In genomic region chr3:106399773-106400172, GRCh38 we compare ENCODE assay signal across 24 cellular contexts.
DNase-seq lines count a peak whose midpoint lies in the region; ATAC-seq, FAIRE-seq and TF ChIP-seq lines count a peak whose summit lies in the region.
"Had no signal": no experiment of that assay in that cellular context is flagged by ENCODE, and none has a peak within 500 bp of the region (broad histone marks: within the 10 kb centered on the region; RNA-seq: fewer than 3 reads in every experiment).

No MANE protein-coding gene starts in this region.

- H3K4me1 Mint-ChIP-seq in mesothelial cell of epicardium, result peaks cover 68% of the 10 kb centered on the region

- 52 to 65% methylated on average over 4 of the region's 4 CpGs for WGBS in ectodermal cell, 2 experiments

- no peaks in the 10 kb centered on the region for H3K27me3 Mint-ChIP-seq in mesothelial cell of epicardium (ENCODE audit: low read depth)
- H3K27me3 Mint-ChIP-seq: IgD-negative memory B cell had no signal

- H3K27ac ChIP-seq in ectodermal cell (ENCODE audit: insufficient read depth, low read depth, low read length, poor library complexity, severe bottlenecking) (peak overlapping the region; percentile 56), RWPE1 (no peak overlapping the region)
- H3K27ac ChIP-seq: C4-2B, SK-N-MC had no signal

- H3K9me3 Mint-ChIP-seq in mesothelial cell of epicardium, result peaks cover 4% of the 10 kb centered on the region

- no peak overlapping the region for H3K4me3 ChIP-seq in ectodermal cell (ENCODE audit: insufficient read depth, low read depth, low read length)
- H3K4me3 ChIP-seq: SK-N-MC had no signal

- ATAC-seq in GM18909 (IDR thresholded peaks at IDR 0.05; ENCODE audit: poor library complexity, unreplicated experiment), result no peak

- no peaks in the 10 kb centered on the region for H3K36me3 Mint-ChIP-seq in mesothelial cell of epicardium

- CTCF ChIA-PET in RWPE1 (lab: Yijun Ruan, JAX), result no interaction called here

- no peaks in the 10 kb centered on the region for H3K27me3 ChIP-seq in ectodermal cell (ENCODE audit: control insufficient read depth, insufficient read depth, low read length, poor library complexity, severe bottlenecking)

- FAIRE-seq in GM12892 (lab: Jason Lieb, UNC), result no peak
- FAIRE-seq: D721Med, HTR-8/SVneo, RCC 7860 had no signal

- TF ChIP-seq POLR2A in GM12892 (IDR thresholded peaks at IDR 0.05; ENCODE audit: low read depth, low read length), result no peak

- H3K27ac Mint-ChIP-seq in mesothelial cell of epicardium, result peak overlapping the region; percentile 48
- H3K27ac Mint-ChIP-seq: IgD-negative memory B cell had no signal

- H3K9me3 ChIP-seq in ectodermal cell (ENCODE audit: control insufficient read depth, low read length), result no peaks in the 10 kb centered on the region

- POLR2A ChIA-PET in RWPE1 (lab: Yijun Ruan, JAX; ENCODE audit: low non-redundant PET), result no interaction called here

- TF ChIP-seq CTCF in mesothelial cell of epicardium (IDR thresholded peaks at IDR 0.05; ENCODE audit: unreplicated experiment) (no peak), RWPE1 (conservative IDR thresholded peaks at IDR 0.05; ENCODE audit: low read depth) (no peak)

- no peak overlapping the region for H3K4me3 Mint-ChIP-seq in mesothelial cell of epicardium
- H3K4me3 Mint-ChIP-seq: IgD-negative memory B cell had no signal

- H3K36me3 ChIP-seq in ectodermal cell (ENCODE audit: control insufficient read depth, insufficient read depth, low read length), result no peaks in the 10 kb centered on the region

- DNase-seq in NCI-H82 treated with DMSO at 0.1 percent for 48 hours (lab: John Stamatoyannopoulos, UW; ENCODE audit: unreplicated experiment) (peak; percentile 30), mesothelial cell of epicardium (ENCODE audit: low spot score in 2 of 2, unreplicated experiment in 2 of 2) (no peak), retina (peak; percentile 79), DMS 273 treated with DMSO at 0.1 percent for 48 hours (lab: John Stamatoyannopoulos, UW) (no peak), RWPE1 (ENCODE audit: low spot score) (no peak), GM12892 (ENCODE audit: insufficient read length) (no peak)
- DNase-seq: AML-193; DMS79; Karpas-422; NCI-H1048; NCI-H1436; NCI-H1930; NCI-H2171; NCI-H526 treated with DMSO at 0.1 percent for 48 hours; NK-92 treated with Interleukin-12 subunit alpha and Interleukin-12 subunit beta, amount 100 ng/mL, for 24 hours; Right ventricle myocardium superior had no signal

- peaks cover 23% of the 10 kb centered on the region for H3K4me1 ChIP-seq in ectodermal cell (ENCODE audit: control insufficient read depth, insufficient read depth, low read length)

Comparison
In these comparisons a context has a peak if more than half of its experiments do, and no peak if none do; other contexts are left out.
1. DNase-seq: peak in NCI-H82 treated with DMSO at 0.1 percent for 48 hours (single experiment) and retina (single experiment); none in mesothelial cell of epicardium (0 of 2), DMS 273 treated with DMSO at 0.1 percent for 48 hours (single experiment), RWPE1 (single experiment) and GM12892 (single experiment).